In genomic region chr1:114322207-114322606, GRCh38 we compare ENCODE assay signal across 30 cellular contexts.
"Had no signal": no experiment of that assay in that cellular context is flagged by ENCODE, and none has a peak within 500 bp of the region (broad histone marks: within the 10 kb centered on the region; RNA-seq: fewer than 3 reads in every experiment).

No MANE protein-coding gene starts in this region.

- ATAC-seq: heart left ventricle; left cardiac atrium; left lobe of liver; left ventricle myocardium superior; lower lobe of right lung; psoas muscle; right lobe of liver; stimulated activated naive B cell treated with anti-CD40 and anti-IgM and Interleukin-4, amounts not matched to agents 10 μg/mL and 1 μg/mL and 100 μg/mL, for 72 hours; stimulated activated naive CD8-positive, alpha-beta T cell treated with anti-CD3 and anti-CD28 coated beads, Interleukin-15, Interleukin-2, amounts not matched to agents 100 U/mL and 50 U/mL, for 24 hours had no signal

- H3K4me3 Mint-ChIP-seq: naive B cell; nephron; neural crest cell; stimulated activated naive B cell treated with anti-CD40 and anti-IgM and Interleukin-4, amounts not matched to agents 10 μg/mL and 1 μg/mL and 100 μg/mL, for 72 hours had no signal

- H3K27ac Mint-ChIP-seq: naive B cell; stimulated activated naive B cell treated with anti-CD40 and anti-IgM and Interleukin-4, amounts not matched to agents 10 μg/mL and 1 μg/mL and 100 μg/mL, for 72 hours had no signal

- H3K79me2 ChIP-seq: parathyroid adenoma had no signal

- H3K27me3 ChIP-seq: heart left ventricle, stomach, testis, thyroid gland, transverse colon, upper lobe of left lung, vagina had no signal

- H3K36me3 ChIP-seq: heart left ventricle, lower lobe of right lung, neutrophil, right lobe of liver, stomach, thyroid gland, transverse colon, upper lobe of left lung, vagina had no signal

- DNase-seq: heart left ventricle; hypothalamus; kidney glomerular epithelial cell; left cardiac atrium; left ventricle myocardium superior; lower lobe of right lung; mammary epithelial cell; mesenchymal stem cell; naive B cell; occipital lobe; psoas muscle; right lobe of liver; stimulated activated CD4-positive, alpha-beta T cell treated with anti-CD3 and anti-CD28 coated beads, Interleukin-12 subunit alpha, Interleukin-12 subunit beta, amount 100 ng/mL, for 4 hours; stimulated activated CD4-positive, alpha-beta T cell treated with anti-CD3 and anti-CD28 coated beads, Interleukin-15, amount 100 ng/mL, for 24 hours; stimulated activated CD4-positive, alpha-beta T cell treated with anti-CD3 and anti-CD28 coated beads, Interleukin-2, amount 100 ng/mL, for 24 hours; stimulated activated CD4-positive, alpha-beta T cell treated with anti-CD3 and anti-CD28 coated beads, Interleukin-4, amount 100 ng/mL, for 1 hour; stimulated activated naive B cell treated with anti-CD40 and anti-IgM and Interleukin-4, amounts not matched to agents 10 μg/mL and 1 μg/mL and 100 μg/mL, for 72 hours; stimulated activated naive CD8-positive, alpha-beta T cell treated with anti-CD3 and anti-CD28 coated beads, Interleukin-15, Interleukin-2, amounts not matched to agents 100 U/mL and 50 U/mL, for 24 hours; stomach; testis; thyroid gland; transverse colon; upper lobe of left lung had no signal

- H2AFZ ChIP-seq: parathyroid adenoma had no signal

- H3K9me3 Mint-ChIP-seq: stimulated activated naive B cell treated with anti-CD40 and anti-IgM and Interleukin-4, amounts not matched to agents 10 μg/mL and 1 μg/mL and 100 μg/mL, for 72 hours had no signal

- H3K27ac ChIP-seq: heart left ventricle, lower lobe of right lung, neutrophil, parathyroid adenoma, psoas muscle, right lobe of liver, stomach, testis, thyroid gland, transverse colon, upper lobe of left lung, vagina had no signal

- H3K36me3 Mint-ChIP-seq: naive B cell; stimulated activated naive B cell treated with anti-CD40 and anti-IgM and Interleukin-4, amounts not matched to agents 10 μg/mL and 1 μg/mL and 100 μg/mL, for 72 hours had no signal

- H3K4me1 ChIP-seq: heart left ventricle, lower lobe of right lung, parathyroid adenoma, psoas muscle, right lobe of liver, stomach, testis, thyroid gland, transverse colon, upper lobe of left lung, vagina had no signal

- H3K4me1 Mint-ChIP-seq: naive B cell; neural crest cell; stimulated activated naive B cell treated with anti-CD40 and anti-IgM and Interleukin-4, amounts not matched to agents 10 μg/mL and 1 μg/mL and 100 μg/mL, for 72 hours had no signal

- H3K9me3 ChIP-seq: lower lobe of right lung, neutrophil, psoas muscle, right lobe of liver, stomach, testis, thyroid gland, transverse colon, upper lobe of left lung, vagina had no signal

- H3K4me3 ChIP-seq: heart left ventricle, lower lobe of right lung, psoas muscle, right lobe of liver, skin epidermis, stomach, testis, thyroid gland, transverse colon, upper lobe of left lung, vagina had no signal

- H3K9ac ChIP-seq: parathyroid adenoma had no signal
